Comparison of ENCODE assay signal across 9 cellular contexts in the genomic region with DNA sequence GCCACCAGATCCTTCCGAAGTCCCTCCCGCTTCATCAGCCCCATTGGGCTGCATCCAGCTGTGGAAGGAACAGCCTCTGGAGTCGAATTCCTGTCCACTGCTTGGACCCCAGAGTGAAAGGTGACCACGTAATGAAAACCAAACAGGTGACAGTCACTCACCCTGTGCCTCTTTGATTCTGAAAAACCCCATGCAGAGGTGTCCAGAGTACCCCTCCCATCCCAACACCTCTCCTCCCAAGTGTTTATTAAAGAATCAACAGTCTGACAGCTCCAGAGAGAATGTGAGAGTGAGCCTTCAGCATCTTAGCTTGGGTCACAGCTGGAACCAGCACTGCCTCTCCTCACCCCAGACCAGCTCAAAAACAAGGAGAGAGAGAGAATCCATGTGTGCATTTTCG.
"Had no signal": no experiment of that assay in that cellular context is flagged by ENCODE, and none has a peak within 500 bp of the region (broad histone marks: within the 10 kb centered on the region; RNA-seq: fewer than 3 reads in every experiment).

No MANE protein-coding gene starts in this region.

- DNase-seq: GM23248, GOT3, H7, HCEC 1CT, KBM-7 had no signal

- H3K4me3 Mint-ChIP-seq: IgD-negative memory B cell had no signal

- H3K27ac Mint-ChIP-seq: IgD-negative memory B cell had no signal

- H3K27ac ChIP-seq: GM23248, HL-60, KMS-11 had no signal

- H3K9ac ChIP-seq: GM23248, KMS-11 had no signal

- H2AFZ ChIP-seq: GM23248 had no signal

- H3K4me2 ChIP-seq: KMS-11 had no signal

- H3K4me1 Mint-ChIP-seq: IgD-negative memory B cell had no signal

- ATAC-seq: HepG2 had no signal

- H3K27me3 Mint-ChIP-seq: IgD-negative memory B cell had no signal

- H3K36me3 Mint-ChIP-seq: IgD-negative memory B cell had no signal
